ENCODE assay signal across 33 cellular contexts in genomic region chr5:38305148-38305547, GRCh38. TPM values are rescaled to one million over a fixed set of nuclear protein-coding genes. Genes with fewer than 3 reads are reported as not detected.
"Had no signal": no experiment of that assay in that cellular context is flagged by ENCODE, and none has a peak within 500 bp of the region (broad histone marks: within the 10 kb centered on the region; RNA-seq: fewer than 3 reads in every experiment).

No MANE protein-coding gene starts in this region.

- H3K4me1 ChIP-seq: parathyroid adenoma, psoas muscle, spleen, suprapubic skin, testis, tibial artery, transverse colon, upper lobe of right lung, uterus had no signal

- H3K4me3 Mint-ChIP-seq: naive thymus-derived CD8-positive, alpha-beta T cell; natural killer cell treated with Interleukin-12 subunit alpha and Interleukin-12 subunit beta and Interleukin-15 and Interleukin-18, amount 100 ng/mL, for 72 hours; nephron progenitor cell; neural crest cell; stimulated activated memory B cell treated with anti-CD40 and anti-IgM and Interleukin-4, amounts not matched to agents 10 μg/mL and 1 μg/mL and 100 μg/mL, for 72 hours; stimulated activated naive CD8-positive, alpha-beta T cell treated with anti-CD3 and anti-CD28 coated beads, Interleukin-15, amount 100 ng/mL, for 72 hours; type B pancreatic cell had no signal

- H3K4me2 ChIP-seq: smooth muscle cell had no signal

- H3K27me3 Mint-ChIP-seq: progenitor cell of endocrine pancreas; stimulated activated memory B cell treated with anti-CD40 and anti-IgM and Interleukin-4, amounts not matched to agents 10 μg/mL and 1 μg/mL and 100 μg/mL, for 72 hours had no signal

- H2AFZ ChIP-seq: parathyroid adenoma had no signal

- H3K4me1 Mint-ChIP-seq: naive thymus-derived CD8-positive, alpha-beta T cell; nephron progenitor cell; stimulated activated memory B cell treated with anti-CD40 and anti-IgM and Interleukin-4, amounts not matched to agents 10 μg/mL and 1 μg/mL and 100 μg/mL, for 72 hours; stimulated activated naive CD8-positive, alpha-beta T cell treated with anti-CD3 and anti-CD28 coated beads, Interleukin-15, amount 100 ng/mL, for 72 hours had no signal

- H3K36me3 Mint-ChIP-seq: stimulated activated memory B cell treated with anti-CD40 and anti-IgM and Interleukin-4, amounts not matched to agents 10 μg/mL and 1 μg/mL and 100 μg/mL, for 72 hours; type B pancreatic cell had no signal

- H3K27ac Mint-ChIP-seq: naive thymus-derived CD8-positive, alpha-beta T cell; natural killer cell treated with Interleukin-12 subunit alpha and Interleukin-12 subunit beta and Interleukin-15 and Interleukin-18, amount 100 ng/mL, for 72 hours; nephron progenitor cell; progenitor cell of endocrine pancreas; stimulated activated memory B cell treated with anti-CD40 and anti-IgM and Interleukin-4, amounts not matched to agents 10 μg/mL and 1 μg/mL and 100 μg/mL, for 72 hours; stimulated activated naive CD8-positive, alpha-beta T cell treated with anti-CD3 and anti-CD28 coated beads, Interleukin-15, amount 100 ng/mL, for 72 hours; type B pancreatic cell had no signal

- H3K36me3 ChIP-seq: neutrophil, ovary, spleen, suprapubic skin, tibial artery, transverse colon, upper lobe of right lung, uterus had no signal

- H3K9ac ChIP-seq: parathyroid adenoma had no signal

- ATAC-seq: naive thymus-derived CD8-positive, alpha-beta T cell; natural killer cell treated with Interleukin-12 subunit alpha and Interleukin-12 subunit beta and Interleukin-15 and Interleukin-18, amount 100 ng/mL, for 72 hours; psoas muscle; right cardiac atrium; sciatic nerve; stimulated activated memory B cell treated with anti-CD40 and anti-IgM and Interleukin-4, amounts not matched to agents 10 μg/mL and 1 μg/mL and 100 μg/mL, for 72 hours; stimulated activated naive CD8-positive, alpha-beta T cell treated with anti-CD3 and anti-CD28 coated beads, Interleukin-15, amount 100 ng/mL, for 72 hours; stimulated activated naive CD8-positive, alpha-beta T cell treated with anti-CD3 and anti-CD28 coated beads, Interleukin-15, Interleukin-2, amounts not matched to agents 100 U/mL and 50 U/mL, for 24 hours; upper lobe of right lung had no signal

- H3K9me3 ChIP-seq: neutrophil, ovary, suprapubic skin, testis, uterus had no signal

- H3K79me2 ChIP-seq: parathyroid adenoma had no signal

- H3K4me3 ChIP-seq: ovary, psoas muscle, skin epidermis, smooth muscle cell, spleen, suprapubic skin, testis, tibial artery, transverse colon, upper lobe of right lung, uterus had no signal

- H3K27me3 ChIP-seq: neutrophil, ovary, spleen, suprapubic skin, testis, tibial artery, transverse colon, upper lobe of right lung, uterus had no signal

- DNase-seq: naive thymus-derived CD8-positive, alpha-beta T cell; nephron progenitor cell; nucleus accumbens; ovary; posterior cingulate gyrus; psoas muscle; right cardiac atrium; spleen; stimulated activated CD4-positive, alpha-beta T cell treated with anti-CD3 and anti-CD28 coated beads, Interleukin-12 subunit alpha, Interleukin-12 subunit beta, amount 100 ng/mL, for 4 hours; stimulated activated CD4-positive, alpha-beta T cell treated with anti-CD3 and anti-CD28 coated beads, Interleukin-1b, Interleukin-23, amount 100 ng/mL, for 48 hours; stimulated activated CD4-positive, alpha-beta T cell treated with anti-CD3 and anti-CD28 coated beads, Interleukin-4, amount 100 ng/mL, for 1 hour; stimulated activated CD4-positive, alpha-beta T cell treated with anti-CD3 and anti-CD28 coated beads, Interleukin-4, amount 100 ng/mL, for 4 hours; stimulated activated CD8-positive, alpha-beta memory T cell treated with anti-CD3 and anti-CD28 coated beads, Interleukin-4, amount 100 ng/mL, for 48 hours; stimulated activated naive CD4-positive, alpha-beta T cell; stimulated activated naive CD8-positive, alpha-beta T cell treated with anti-CD3 and anti-CD28 coated beads, Interleukin-15, amount 100 ng/mL, for 72 hours; stimulated activated naive CD8-positive, alpha-beta T cell treated with anti-CD3 and anti-CD28 coated beads, Interleukin-15, Interleukin-2, amounts not matched to agents 100 U/mL and 50 U/mL, for 24 hours; substantia nigra; testis; tibial artery; transverse colon; upper lobe of right lung; uterus had no signal

- H3K27ac ChIP-seq: neutrophil, ovary, parathyroid adenoma, psoas muscle, skin epidermis, spleen, suprapubic skin, testis, tibial artery, transverse colon, upper lobe of right lung, uterus had no signal

RNA-seq across cellular contexts. Expression of gene EGFLAM, which starts 46.8 kb away (rescaled TPM):
- total RNA-seq: naive thymus-derived CD8-positive, alpha-beta T cell; natural killer cell treated with Interleukin-12 subunit alpha and Interleukin-12 subunit beta and Interleukin-15 and Interleukin-18, amount 100 ng/mL, for 72 hours had no signal
- polyA plus RNA-seq: naive thymus-derived CD8-positive, alpha-beta T cell had no signal
